Comparison of ENCODE assay signal across 13 cellular contexts in the genomic region with DNA sequence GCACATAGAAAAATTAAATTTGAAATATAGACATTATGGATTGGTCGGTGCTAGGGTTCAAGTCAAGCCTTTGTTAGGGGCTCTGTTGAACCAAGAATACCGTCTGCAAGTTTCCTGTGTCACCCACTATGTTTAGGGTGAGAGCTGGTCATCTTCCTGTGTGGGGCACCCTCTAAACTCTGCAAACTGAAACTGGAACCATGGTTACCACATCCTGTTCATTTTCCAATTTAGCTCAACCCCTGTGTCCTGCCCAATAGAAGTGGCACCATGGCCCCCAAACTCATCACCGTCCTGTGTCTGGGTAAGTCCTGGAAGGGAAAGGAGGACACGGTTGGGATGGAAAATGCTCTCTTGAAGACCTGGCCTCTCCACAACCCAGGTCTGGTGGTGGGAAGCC. TPM values are rescaled to one million over a fixed set of nuclear protein-coding genes. Genes with fewer than 3 reads are reported as not detected.
DNase-seq lines count a peak whose midpoint lies in the region; ATAC-seq and TF ChIP-seq lines count a peak whose summit lies in the region.
"Had no signal": no experiment of that assay in that cellular context is flagged by ENCODE, and none has a peak within 500 bp of the region (broad histone marks: within the 10 kb centered on the region; RNA-seq: fewer than 3 reads in every experiment).

No MANE protein-coding gene starts in this region.

- peak in 2 of 7 experiments; percentile 23 to 26 for DNase-seq in CD8-positive, alpha-beta T cell
- no peak for DNase-seq in activated naive CD4-positive, alpha-beta T cell treated with anti-CD3 and anti-CD28 coated beads, Interleukin-2, amount 50 U/mL, for 72 hours (ENCODE audit: low spot score in 2 of 2)
- DNase-seq in NCI-H2227 (lab: John Stamatoyannopoulos, UW; ENCODE audit: unreplicated experiment) (no peak), NCI-H2196 (lab: John Stamatoyannopoulos, UW; ENCODE audit: unreplicated experiment) (no peak), LoVo (ENCODE audit: low spot score) (no peak), UCSD-AML1 (lab: John Stamatoyannopoulos, UW; ENCODE audit: unreplicated experiment) (no peak)
- DNase-seq: aorta, erythroblast, NCI-H526 treated with DMSO at 0.1 percent for 48 hours had no signal

- TF ChIP-seq CTCF in CD8-positive, alpha-beta T cell (IDR thresholded peaks at IDR 0.05), result no peak

- H3K9me3 Mint-ChIP-seq in CD8-positive, alpha-beta T cell, result no peaks in the 10 kb centered on the region
- peaks cover 0 to 5% of the 10 kb centered on the region in 2 donors for H3K9me3 Mint-ChIP-seq in activated naive CD4-positive, alpha-beta T cell treated with anti-CD3 and anti-CD28 coated beads, Interleukin-2, amount 50 U/mL, for 72 hours

- CTCF ChIA-PET in CD8-positive, alpha-beta T cell (lab: Charles Lee), result no interaction called here

- H3K27me3 Mint-ChIP-seq in CD8-positive, alpha-beta T cell (ENCODE audit: low read depth), result peaks cover 36% of the 10 kb centered on the region

- peak; percentile 62 for ATAC-seq in CD8-positive, alpha-beta T cell
- ATAC-seq in GM18907 (IDR thresholded peaks at IDR 0.05; ENCODE audit: unreplicated experiment) (peak; percentile 88), HG03066 (IDR thresholded peaks at IDR 0.05; ENCODE audit: low read depth, unreplicated experiment) (peak; percentile 72)
- peak; percentile 58 to 87 for ATAC-seq in activated naive CD4-positive, alpha-beta T cell treated with anti-CD3 and anti-CD28 coated beads, Interleukin-2, amount 50 U/mL, for 72 hours

- POLR2A ChIA-PET in CD8-positive, alpha-beta T cell (lab: Charles Lee), result interaction anchor here (0.6 kb wide), 2 partner anchors 10 to 609 kb away, joined by 3 read pairs; no protein-coding TSS in a partner anchor

- no peak overlapping the region for H3K27ac Mint-ChIP-seq in CD8-positive, alpha-beta T cell
- H3K27ac Mint-ChIP-seq in activated naive CD4-positive, alpha-beta T cell treated with anti-CD3 and anti-CD28 coated beads, Interleukin-2, amount 50 U/mL, for 72 hours, result no peak overlapping the region

- no peak overlapping the region for H3K4me3 ChIP-seq in CD8-positive, alpha-beta T cell (ENCODE audit: low read depth, low read length)

- H3K27ac ChIP-seq in CD8-positive, alpha-beta T cell (ENCODE audit: low read depth, low read length), result peak overlapping the region; percentile 10

- no peaks in the 10 kb centered on the region for H3K27me3 ChIP-seq in CD8-positive, alpha-beta T cell (ENCODE audit: insufficient read depth, low read length)

- no peaks in the 10 kb centered on the region for H3K36me3 Mint-ChIP-seq in CD8-positive, alpha-beta T cell
- H3K36me3 Mint-ChIP-seq in activated naive CD4-positive, alpha-beta T cell treated with anti-CD3 and anti-CD28 coated beads, Interleukin-2, amount 50 U/mL, for 72 hours, result peaks cover 4 to 8% of the 10 kb centered on the region in 2 donors

- H3K4me3 Mint-ChIP-seq in CD8-positive, alpha-beta T cell, result no peak overlapping the region

- intact Hi-C loops in CD8-positive, alpha-beta T cell (cut with DNase I, micrococcal nuclease), result no loop called here

- H3K4me1 Mint-ChIP-seq in CD8-positive, alpha-beta T cell (ENCODE audit: low read depth), result peaks cover 8% of the 10 kb centered on the region

- H3K4me1 ChIP-seq in CD8-positive, alpha-beta T cell (ENCODE audit: insufficient read depth, low read length), result no peaks in the 10 kb centered on the region

- no peaks in the 10 kb centered on the region for H3K36me3 ChIP-seq in CD8-positive, alpha-beta T cell (ENCODE audit: insufficient read depth, low read length)

- H3K9me3 ChIP-seq in CD8-positive, alpha-beta T cell (ENCODE audit: low read length), result no peaks in the 10 kb centered on the region

RNA-seq across cellular contexts. Expression of gene LAIR2, which starts 29.9 kb away (rescaled TPM):
- total RNA-seq in CD8-positive, alpha-beta T cell, result not detected
- 1 to 10 TPM; 1.7 to 8.4 TPM for total RNA-seq in activated naive CD4-positive, alpha-beta T cell treated with anti-CD3 and anti-CD28 coated beads, Interleukin-2, amount 50 U/mL, for 72 hours
- total RNA-seq: H1, kidney epithelial cell had no signal

RNA-seq across cellular contexts. Expression of gene LILRA2, which starts 41.1 kb away (rescaled TPM):
- total RNA-seq in CD8-positive, alpha-beta T cell, result not detected
- not detected for total RNA-seq in activated naive CD4-positive, alpha-beta T cell treated with anti-CD3 and anti-CD28 coated beads, Interleukin-2, amount 50 U/mL, for 72 hours
- total RNA-seq: H1, kidney epithelial cell had no signal

RNA-seq across cellular contexts. Expression of gene CDC42EP5, which starts 59.4 kb away (rescaled TPM):
- total RNA-seq in CD8-positive, alpha-beta T cell, result not detected
- total RNA-seq in activated naive CD4-positive, alpha-beta T cell treated with anti-CD3 and anti-CD28 coated beads, Interleukin-2, amount 50 U/mL, for 72 hours, result not detected
